ENCODE assay signal across 21 cellular contexts in genomic region chr5:145991044-145991575, GRCh38. TPM values are rescaled to one million over a fixed set of nuclear protein-coding genes. Genes with fewer than 3 reads are reported as not detected.
DNase-seq lines count a peak whose midpoint lies in the region; ATAC-seq and TF ChIP-seq lines count a peak whose summit lies in the region.
"Had no signal": no experiment of that assay in that cellular context is flagged by ENCODE, and none has a peak within 500 bp of the region (broad histone marks: within the 10 kb centered on the region; RNA-seq: fewer than 3 reads in every experiment).

No MANE protein-coding gene starts in this region.

- H3K4me1 ChIP-seq in A673 (ENCODE audit: insufficient read depth, low read length, poor library complexity, severe bottlenecking) (peaks cover 23% of the 10 kb centered on the region), adipocyte (ENCODE audit: control insufficient read depth, insufficient read depth, low read length) (peaks cover 3% of the 10 kb centered on the region)
- H3K4me1 ChIP-seq: adrenal gland, thyroid gland had no signal

- H3K27me3 ChIP-seq in A673 (replicated peaks; ENCODE audit: insufficient read depth, low read depth, low read length, poor library complexity) (no peaks in the 10 kb centered on the region), adipocyte (replicated peaks; ENCODE audit: control insufficient read depth, insufficient read depth, low read length) (peaks cover 2% of the 10 kb centered on the region)
- H3K27me3 ChIP-seq: adrenal gland, thyroid gland had no signal

- H3K4me3 ChIP-seq in A673 (ENCODE audit: low read depth, low read length, poor library complexity, severe bottlenecking) (no peak overlapping the region), adipocyte (ENCODE audit: low read length) (no peak overlapping the region), fibroblast of the aortic adventitia (ENCODE audit: low read depth, low read length) (no peak overlapping the region)
- H3K4me3 ChIP-seq: adrenal gland, thyroid gland had no signal

- TF ChIP-seq CTCF in A673 (conservative IDR thresholded peaks at IDR 0.05; ENCODE audit: low read depth, low read length) (no peak), fibroblast of the aortic adventitia (IDR thresholded peaks at IDR 0.05; ENCODE audit: insufficient read depth, low read length) (no peak)

- BruUV-seq in A673 (replicated peaks; lab: Mats Ljungman, UMichigan), result no TSS peak

- no peak overlapping the region for H3K27ac ChIP-seq in A673 (ENCODE audit: low read depth, low read length, poor library complexity, severe bottlenecking)
- H3K27ac ChIP-seq: adrenal gland, C4-2B, thyroid gland had no signal

- DNase-seq in A673 (ENCODE audit: low spot score), result peak; percentile 39
- DNase-seq in LHCN-M2 (ENCODE audit: low read depth), result peak; percentile 24
- peak; percentile 28 for DNase-seq in adipocyte (ENCODE audit: low read depth)
- DNase-seq in fibroblast of the aortic adventitia (ENCODE audit: low read depth), result peak; percentile 77
- no peak for DNase-seq in stimulated activated naive CD8-positive, alpha-beta T cell treated with anti-CD3 and anti-CD28 coated beads, Interleukin-15, Interleukin-2, amounts not matched to agents 100 U/mL and 50 U/mL, for 24 hours
- no peak for DNase-seq in DMS153 treated with DMSO at 0.1 percent for 48 hours (lab: John Stamatoyannopoulos, UW; ENCODE audit: unreplicated experiment)
- DNase-seq in germinal center (ENCODE audit: low spot score), result no peak
- DNase-seq: activated CD4-positive, CD25-positive, alpha-beta regulatory T cell treated with anti-CD3 and anti-CD28 coated beads, Interleukin-2, amount 50 U/mL, for 72 hours; activated effector memory CD4-positive, alpha-beta T cell treated with Interleukin-2 at 50 U/mL for 16 hours; adrenal gland; effector memory CD4-positive, alpha-beta T cell; H7; midbrain; NCI-H1930; NCI-H510A treated with DMSO at 0.1 percent for 48 hours; SHP77 treated with DMSO at 0.1 percent for 48 hours; T-helper 17 cell; thyroid gland had no signal

- H3K36me3 ChIP-seq in A673 (ENCODE audit: insufficient read depth, low read length, poor library complexity, severe bottlenecking) (no peaks in the 10 kb centered on the region), adipocyte (ENCODE audit: control insufficient read depth, insufficient read depth, low read length, severe bottlenecking) (no peaks in the 10 kb centered on the region)
- H3K36me3 ChIP-seq: adrenal gland, thyroid gland had no signal

- ATAC-seq in stimulated activated naive CD8-positive, alpha-beta T cell treated with anti-CD3 and anti-CD28 coated beads, Interleukin-15, Interleukin-2, amounts not matched to agents 100 U/mL and 50 U/mL, for 24 hours, result no peak
- no peak for ATAC-seq in GM18498 (IDR thresholded peaks at IDR 0.05; ENCODE audit: unreplicated experiment)
- ATAC-seq: stimulated activated memory B cell treated with anti-CD40 and anti-IgM and Interleukin-4, amounts not matched to agents 10 μg/mL and 1 μg/mL and 100 μg/mL, for 72 hours; T-helper 17 cell had no signal

- intact Hi-C loops in A673 (cut with micrococcal nuclease; ENCODE audit: unreplicated experiment), result no loop called here

- CTCF ChIA-PET in A673 (lab: Charles Lee), result no interaction called here

- H3K9ac ChIP-seq in adipocyte (ENCODE audit: low read length), result no peak overlapping the region

- POLR2A ChIA-PET in A673 (lab: Charles Lee; ENCODE audit: low non-redundant PET), result interaction anchor here (0.6 kb wide), 1 partner anchor 8 kb away, joined by 6 read pairs; no protein-coding TSS in a partner anchor

- H3K9me3 ChIP-seq in A673 (ENCODE audit: low read depth, low read length, poor library complexity, severe bottlenecking), result peaks cover 12% of the 10 kb centered on the region
- H3K9me3 ChIP-seq in adipocyte (ENCODE audit: control insufficient read depth, low read length), result no peaks in the 10 kb centered on the region
- H3K9me3 ChIP-seq: adrenal gland, thyroid gland had no signal

RNA-seq across cellular contexts. Expression of gene SH3RF2, which starts 54.7 kb away (rescaled TPM):
- total RNA-seq in A673 (2021) (21.1 and 22.9 TPM in 2 replicates), LHCN-M2 (2014; rRNA removed) (1.2 and 1.9 TPM in 2 replicates), fibroblast of the aortic adventitia (ENCODE audit: low replicate concordance) (0.49 and 6.7 TPM in 2 replicates)
- polyA plus RNA-seq in LHCN-M2 (2012), result 2.5 TPM

Comparison
In these comparisons a context has a peak if more than half of its experiments do, and no peak if none do; other contexts are left out.
1. DNase-seq: peak in A673 (single experiment), LHCN-M2 (single experiment), adipocyte (single experiment) and fibroblast of the aortic adventitia (single experiment); none in stimulated activated naive CD8-positive, alpha-beta T cell treated with anti-CD3 and anti-CD28 coated beads, Interleukin-15, Interleukin-2, amounts not matched to agents 100 U/mL and 50 U/mL, for 24 hours (single experiment), DMS153 treated with DMSO at 0.1 percent for 48 hours (single experiment) and germinal center (single experiment).